23 cellular contexts compared by ENCODE assay signal in the genomic region with DNA sequence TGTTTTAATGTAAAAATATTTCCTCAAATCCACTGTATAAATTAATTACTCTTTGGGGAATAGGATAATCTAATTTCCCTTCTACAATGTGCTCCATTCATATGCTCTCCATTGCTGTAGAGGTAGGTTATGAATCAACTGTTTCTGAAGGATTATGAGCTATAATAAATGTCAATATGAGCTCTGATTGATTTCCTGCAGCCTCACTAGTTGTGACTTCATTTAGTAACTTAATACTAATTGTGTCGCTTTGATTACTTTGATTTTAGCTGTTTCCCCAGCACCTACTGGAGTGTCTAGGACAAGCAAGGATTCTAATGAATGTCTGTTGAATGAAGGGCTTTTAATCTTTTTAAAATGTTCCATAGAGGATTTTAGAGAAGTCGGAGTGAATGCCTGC.
A peak's percentile ranks its signal among the peaks of the same experiment; 100 is the strongest.
DNase-seq lines count a peak whose midpoint lies in the region; ATAC-seq, FAIRE-seq and TF ChIP-seq lines count a peak whose summit lies in the region.
"Had no signal": no experiment of that assay in that cellular context is flagged by ENCODE, and none has a peak within 500 bp of the region (broad histone marks: within the 10 kb centered on the region; RNA-seq: fewer than 3 reads in every experiment).

No MANE protein-coding gene starts in this region.

- no peak for DNase-seq in A549 (ENCODE audit: low read depth in 1 of 2, low spot score in 1 of 2)
- no peak for DNase-seq in RWPE2 (ENCODE audit: low spot score)
- DNase-seq in NCI-H1105 (lab: John Stamatoyannopoulos, UW): no peak
- no peak for DNase-seq in activated naive CD4-positive, alpha-beta T cell treated with anti-CD3 and anti-CD28 coated beads, Interleukin-2, amount 50 U/mL, for 72 hours (ENCODE audit: low spot score in 2 of 2)
- DNase-seq in AG08395 (ENCODE audit: low spot score): no peak
- DNase-seq: AML-193; BE2C; CD4-positive, alpha-beta T cell; CD8-positive, alpha-beta memory T cell; DMS 273 treated with DMSO at 0.1 percent for 48 hours; DMS79; EL; GDM1; GM23248; H7; HCEC 1CT; HFFc6 had no signal

- POLR2A ChIA-PET in A549 (lab: Yijun Ruan, JAX) (no interaction called here), HEK293 (lab: Yijun Ruan, JAX) (no interaction called here)

- no peaks in the 10 kb centered on the region for H3K27me3 ChIP-seq in RWPE2 (ENCODE audit: insufficient read depth, poor library complexity, severe bottlenecking)
- H3K27me3 ChIP-seq: BLaER1 treated with 17β-estradiol and CSF1 and Interleukin-3, amounts not matched to agents 10 nM and 100 nM had no signal

- peak; percentile 46 for FAIRE-seq in A549 (lab: Jason Lieb, UNC)
- FAIRE-seq: D721Med, GM12878, GM19239 had no signal

- H3K36me3 ChIP-seq in HEK293 (ENCODE audit: control insufficient read depth in 2 of 2, insufficient read depth in 1 of 2, low read length in 2 of 2) (no peaks in the 10 kb centered on the region), RWPE2 (ENCODE audit: low read depth) (no peaks in the 10 kb centered on the region)
- H3K36me3 ChIP-seq: BE2C; BLaER1 treated with 17β-estradiol and CSF1 and Interleukin-3, amounts not matched to agents 10 nM and 100 nM had no signal

- H3K36me3 Mint-ChIP-seq in activated naive CD4-positive, alpha-beta T cell treated with anti-CD3 and anti-CD28 coated beads, Interleukin-2, amount 50 U/mL, for 72 hours: no peaks in the 10 kb centered on the region
- H3K36me3 Mint-ChIP-seq: CD14-positive monocyte; CD8-positive, alpha-beta memory T cell had no signal

- H3K27ac ChIP-seq in A549: no peak overlapping the region
- no peak overlapping the region for H3K27ac ChIP-seq in HEK293 (ENCODE audit: extremely low read depth, low read depth, low read length)
- H3K27ac ChIP-seq in RWPE2 (ENCODE audit: poor library complexity, severe bottlenecking): peak overlapping the region; percentile 74
- H3K27ac ChIP-seq: BLaER1 treated with 17β-estradiol and CSF1 and Interleukin-3, amounts not matched to agents 10 nM and 100 nM; GM23248 had no signal

- 89% methylated on average over 2 of the region's 2 CpGs for WGBS in A549 (ENCODE audit: missing lambda C conversion rate)

- ATAC-seq in A549 (no peak), RWPE2 (ENCODE audit: low read depth) (no peak)
- no peak for ATAC-seq in activated naive CD4-positive, alpha-beta T cell treated with anti-CD3 and anti-CD28 coated beads, Interleukin-2, amount 50 U/mL, for 72 hours
- ATAC-seq: GM12878 had no signal

- no peak overlapping the region for H3K4me2 ChIP-seq in A549
- H3K4me2 ChIP-seq: BLaER1 treated with 17β-estradiol and CSF1 and Interleukin-3, amounts not matched to agents 10 nM and 100 nM had no signal

- TF ChIP-seq RAD21 in A549 (conservative IDR thresholded peaks at IDR 0.05 in 1 of 2, IDR thresholded peaks at IDR 0.05 in 1 of 2): no peak

- TF ChIP-seq EP300 in A549 (IDR thresholded peaks at IDR 0.05): no peak

- no peak for TF ChIP-seq CTCF in A549 (IDR thresholded peaks at IDR 0.05)
- no peak for TF ChIP-seq CTCF in HEK293 (tag by site-specific recombination; IDR thresholded peaks at IDR 0.05)
- no peak for TF ChIP-seq CTCF in RWPE2 (IDR thresholded peaks at IDR 0.05; ENCODE audit: poor library complexity, severe bottlenecking)

- no peaks in the 10 kb centered on the region for H3K9me3 Mint-ChIP-seq in activated naive CD4-positive, alpha-beta T cell treated with anti-CD3 and anti-CD28 coated beads, Interleukin-2, amount 50 U/mL, for 72 hours
- H3K9me3 Mint-ChIP-seq: CD4-positive, alpha-beta T cell; HFFc6 had no signal

- no peak overlapping the region for H3K27ac Mint-ChIP-seq in activated naive CD4-positive, alpha-beta T cell treated with anti-CD3 and anti-CD28 coated beads, Interleukin-2, amount 50 U/mL, for 72 hours
- H3K27ac Mint-ChIP-seq: CD14-positive monocyte; CD4-positive, alpha-beta T cell; CD8-positive, alpha-beta memory T cell; HFFc6 had no signal

- H3K4me3 ChIP-seq in A549: no peak overlapping the region
- no peak overlapping the region for H3K4me3 ChIP-seq in HEK293 (ENCODE audit: low read depth, low read length)
- H3K4me3 ChIP-seq in RWPE2 (ENCODE audit: severe bottlenecking): no peak overlapping the region
- H3K4me3 ChIP-seq: BLaER1 treated with 17β-estradiol and CSF1 and Interleukin-3, amounts not matched to agents 10 nM and 100 nM; GM12878; GM23248 had no signal

- H3K9me3 ChIP-seq in A549: no peaks in the 10 kb centered on the region
- H3K9me3 ChIP-seq in HEK293 (ENCODE audit: control insufficient read depth, insufficient read depth, low read depth, low read length): no peaks in the 10 kb centered on the region
- H3K9me3 ChIP-seq in RWPE2 (ENCODE audit: severe bottlenecking): no peaks in the 10 kb centered on the region
- H3K9me3 ChIP-seq: BE2C; BLaER1 treated with 17β-estradiol and CSF1 and Interleukin-3, amounts not matched to agents 10 nM and 100 nM had no signal

- no peak for TF ChIP-seq POLR2A in A549 (IDR thresholded peaks at IDR 0.05; ENCODE audit: low read length)

- CTCF ChIA-PET in A549 (lab: Yijun Ruan, JAX): interaction anchor here (0.8 to 1.5 kb wide), 7 partner anchors 19 to 197 kb away, joined by 3 to 4 read pairs (median 3); no protein-coding TSS in a partner anchor
- CTCF ChIA-PET in HEK293 (lab: Yijun Ruan, JAX): interaction anchor here (0.6 to 6.2 kb wide), 13 partner anchors 13 to 583 kb away, joined by 3 to 93 read pairs (median 5); no protein-coding TSS in a partner anchor

- H3K4me1 ChIP-seq in A549: peaks cover 24% of the 10 kb centered on the region
- H3K4me1 ChIP-seq in HEK293 (ENCODE audit: control insufficient read depth, insufficient read depth, low read length): no peaks in the 10 kb centered on the region
- H3K4me1 ChIP-seq in RWPE2 (ENCODE audit: insufficient read depth, poor library complexity, severe bottlenecking): peaks cover 29% of the 10 kb centered on the region
- H3K4me1 ChIP-seq: BE2C; BLaER1 treated with 17β-estradiol and CSF1 and Interleukin-3, amounts not matched to agents 10 nM and 100 nM had no signal

TF ChIP-seq in A549, 52 proteins besides CTCF, POLR2A, EP300 and RAD21 (continues in another document):
- TF ChIP-seq RCOR1 (IDR thresholded peaks at IDR 0.05; ENCODE audit: low read depth, low read length) (no peak), CEBPB (IDR thresholded peaks at IDR 0.05) (no peak), RARB (CRISPR knock-in tag; IDR thresholded peaks at IDR 0.05) (no peak), EHMT2 (IDR thresholded peaks at IDR 0.05; ENCODE audit: low read depth) (no peak), HOXB5 (CRISPR knock-in tag; IDR thresholded peaks at IDR 0.05) (no peak), POLR2AphosphoS2 (conservative IDR thresholded peaks at IDR 0.05; ENCODE audit: low read length) (no peak), EHF (CRISPR knock-in tag; IDR thresholded peaks at IDR 0.05) (no peak)
- TF ChIP-seq, protein P1, sequence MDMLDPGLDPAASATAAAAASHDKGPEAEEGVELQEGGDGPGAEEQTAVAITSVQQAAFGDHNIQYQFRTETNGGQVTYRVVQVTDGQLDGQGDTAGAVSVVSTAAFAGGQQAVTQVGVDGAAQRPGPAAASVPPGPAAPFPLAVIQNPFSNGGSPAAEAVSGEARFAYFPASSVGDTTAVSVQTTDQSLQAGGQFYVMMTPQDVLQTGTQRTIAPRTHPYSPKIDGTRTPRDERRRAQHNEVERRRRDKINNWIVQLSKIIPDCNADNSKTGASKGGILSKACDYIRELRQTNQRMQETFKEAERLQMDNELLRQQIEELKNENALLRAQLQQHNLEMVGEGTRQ (IDR thresholded peaks at IDR 0.05): no peak
- TF ChIP-seq, protein P2, sequence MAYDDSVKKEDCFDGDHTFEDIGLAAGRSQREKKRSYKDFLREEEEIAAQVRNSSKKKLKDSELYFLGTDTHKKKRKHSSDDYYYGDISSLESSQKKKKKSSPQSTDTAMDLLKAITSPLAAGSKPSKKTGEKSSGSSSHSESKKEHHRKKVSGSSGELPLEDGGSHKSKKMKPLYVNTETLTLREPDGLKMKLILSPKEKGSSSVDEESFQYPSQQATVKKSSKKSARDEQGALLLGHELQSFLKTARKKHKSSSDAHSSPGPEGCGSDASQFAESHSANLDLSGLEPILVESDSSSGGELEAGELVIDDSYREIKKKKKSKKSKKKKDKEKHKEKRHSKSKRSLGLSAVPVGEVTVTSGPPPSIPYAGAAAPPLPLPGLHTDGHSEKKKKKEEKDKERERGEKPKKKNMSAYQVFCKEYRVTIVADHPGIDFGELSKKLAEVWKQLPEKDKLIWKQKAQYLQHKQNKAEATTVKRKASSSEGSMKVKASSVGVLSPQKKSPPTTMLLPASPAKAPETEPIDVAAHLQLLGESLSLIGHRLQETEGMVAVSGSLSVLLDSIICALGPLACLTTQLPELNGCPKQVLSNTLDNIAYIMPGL (CRISPR knock-in tag; IDR thresholded peaks at IDR 0.05; ENCODE audit: borderline replicate concordance): no peak

TF ChIP-seq in HEK293, 187 proteins besides CTCF, POLR2A, EP300 and RAD21:
- TF ChIP-seq ZNF404 (tag by site-specific recombination; IDR thresholded peaks at IDR 0.05) (no peak), ZNF19 (tag by site-specific recombination; IDR thresholded peaks at IDR 0.05; ENCODE audit: low read depth) (no peak), ZNF549 (tag by site-specific recombination; IDR thresholded peaks at IDR 0.05) (no peak), GFI1B (tag by site-specific recombination; IDR thresholded peaks at IDR 0.05) (peak; percentile 97), KLF7 (tag by site-specific recombination; IDR thresholded peaks at IDR 0.05; ENCODE audit: borderline replicate concordance) (no peak), ZNF777 (tag by site-specific recombination; IDR thresholded peaks at IDR 0.05; ENCODE audit: borderline replicate concordance) (no peak)
TF ChIP-seq in HEK293: peak in this region for 1.
